In the genomic region with DNA sequence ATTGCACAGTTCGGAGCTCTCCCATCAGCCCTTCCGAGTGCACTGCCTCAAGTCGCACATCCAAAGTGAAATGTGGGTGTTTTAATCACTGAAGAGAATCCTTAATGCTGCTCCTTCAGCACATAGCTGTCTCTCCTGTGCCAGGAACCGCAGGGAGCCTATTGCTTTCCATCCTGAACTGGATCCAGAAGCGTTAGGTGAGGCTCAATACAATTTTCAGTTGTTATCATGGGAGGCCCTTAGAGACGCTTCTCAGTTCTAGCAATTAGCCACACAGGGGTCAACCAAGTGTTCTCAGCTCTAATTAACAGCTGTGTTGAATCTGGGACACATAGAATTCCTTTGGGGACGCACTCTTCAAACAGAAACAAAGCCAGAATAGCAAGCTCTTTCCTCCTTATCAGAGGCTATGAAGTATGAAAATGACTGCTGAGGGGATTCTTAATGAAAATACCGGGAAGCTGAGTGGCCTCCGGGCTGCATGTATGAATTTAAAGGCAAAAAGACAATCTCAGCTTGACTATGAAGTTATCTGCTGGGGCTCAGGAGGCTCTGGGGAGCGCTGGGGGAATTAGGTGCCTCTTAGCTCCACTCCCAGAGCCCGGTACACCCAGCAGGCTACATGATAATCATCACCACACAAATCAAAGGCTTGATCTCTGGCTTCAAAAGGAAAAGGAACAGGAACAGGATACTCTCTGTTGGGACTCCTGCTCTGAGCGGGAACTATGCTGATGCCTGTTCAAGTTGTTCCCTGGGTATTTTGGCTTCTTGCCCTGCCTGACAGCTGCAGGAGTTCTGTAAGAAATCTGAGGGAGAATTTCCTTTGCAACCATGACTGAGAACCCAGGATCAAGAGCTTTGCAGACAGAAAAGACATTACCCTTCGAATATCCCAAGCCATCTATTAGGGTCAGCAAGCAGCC, we compare ENCODE assay signal across 11 cellular contexts. TPM values are rescaled to one million over a fixed set of nuclear protein-coding genes. Genes with fewer than 3 reads are reported as not detected.
DNase-seq lines count a peak whose midpoint lies in the region; ATAC-seq and TF ChIP-seq lines count a peak whose summit lies in the region.
"Had no signal": no experiment of that assay in that cellular context is flagged by ENCODE, and none has a peak within 500 bp of the region (broad histone marks: within the 10 kb centered on the region; RNA-seq: fewer than 3 reads in every experiment).

No MANE protein-coding gene starts in this region.

- no peak overlapping the region for H3K4me3 ChIP-seq in osteoblast (ENCODE audit: insufficient read depth, low read length)

- H3K79me2 ChIP-seq in osteoblast (ENCODE audit: insufficient read depth, low read length) = no peaks in the 10 kb centered on the region

- ATAC-seq in GM19351 (IDR thresholded peaks at IDR 0.05; ENCODE audit: unreplicated experiment) (no peak), HG03108 (IDR thresholded peaks at IDR 0.05; ENCODE audit: unreplicated experiment) (no peak)
- ATAC-seq: Panc1 had no signal

- no peaks in the 10 kb centered on the region for H3K4me1 ChIP-seq in osteoblast (ENCODE audit: insufficient read depth, low read length)

- no peak for TF ChIP-seq CTCF in AG09319 (IDR thresholded peaks at IDR 0.05; ENCODE audit: low read depth, low read length)
- no peak for TF ChIP-seq CTCF in osteoblast (IDR thresholded peaks at IDR 0.05; ENCODE audit: extremely low read depth, low read depth, low read length)

- H2AFZ ChIP-seq in osteoblast (ENCODE audit: low read length) = peak overlapping the region; percentile 46

- no peak overlapping the region for H3K27ac ChIP-seq in osteoblast (ENCODE audit: low read depth, low read length)

- H3K4me2 ChIP-seq in osteoblast (ENCODE audit: insufficient read depth, low read length) = no peak overlapping the region

- no peaks in the 10 kb centered on the region for H3K36me3 ChIP-seq in osteoblast (ENCODE audit: insufficient read depth, low read length)

- H3K27me3 ChIP-seq in osteoblast (ENCODE audit: insufficient read depth, low read length) = no peaks in the 10 kb centered on the region

- DNase-seq in AG09319 (ENCODE audit: extremely low read depth, low read depth) (peak; percentile 10), NCI-H69 (lab: John Stamatoyannopoulos, UW) (peak; percentile 89), fibroblast of the conjunctiva (ENCODE audit: low read depth) (peak; percentile 72), osteoblast (ENCODE audit: insufficient read length, low spot score, missing footprints) (peak; percentile 9), MV-4-11 (lab: John Stamatoyannopoulos, UW) (no peak)
- DNase-seq in stimulated activated CD4-positive, alpha-beta T cell treated with anti-CD3 and anti-CD28 coated beads, Interleukin-15, amount 100 ng/mL, for 24 hours = no peak
- DNase-seq: CD4-positive, alpha-beta T cell; central memory CD4-positive, alpha-beta T cell had no signal

- H3K9me3 ChIP-seq in osteoblast (ENCODE audit: low read depth, low read length) = no peaks in the 10 kb centered on the region

- no peaks in the 10 kb centered on the region for H4K20me1 ChIP-seq in osteoblast (ENCODE audit: insufficient read depth, low read length)

RNA-seq across cellular contexts. Expression of a gene that starts 55.4 kb away (rescaled TPM):
- 23.2 and 25.0 TPM in 2 replicates for total RNA-seq in osteoblast

Comparison
In these comparisons a context has a peak if more than half of its experiments do, and no peak if none do; other contexts are left out.
1. DNase-seq: peak in AG09319 (single experiment), NCI-H69 (single experiment), fibroblast of the conjunctiva (single experiment) and osteoblast (single experiment); none in stimulated activated CD4-positive, alpha-beta T cell treated with anti-CD3 and anti-CD28 coated beads, Interleukin-15, amount 100 ng/mL, for 24 hours (single experiment) and MV-4-11 (single experiment).